13 cellular contexts compared by ENCODE assay signal in the genomic region with DNA sequence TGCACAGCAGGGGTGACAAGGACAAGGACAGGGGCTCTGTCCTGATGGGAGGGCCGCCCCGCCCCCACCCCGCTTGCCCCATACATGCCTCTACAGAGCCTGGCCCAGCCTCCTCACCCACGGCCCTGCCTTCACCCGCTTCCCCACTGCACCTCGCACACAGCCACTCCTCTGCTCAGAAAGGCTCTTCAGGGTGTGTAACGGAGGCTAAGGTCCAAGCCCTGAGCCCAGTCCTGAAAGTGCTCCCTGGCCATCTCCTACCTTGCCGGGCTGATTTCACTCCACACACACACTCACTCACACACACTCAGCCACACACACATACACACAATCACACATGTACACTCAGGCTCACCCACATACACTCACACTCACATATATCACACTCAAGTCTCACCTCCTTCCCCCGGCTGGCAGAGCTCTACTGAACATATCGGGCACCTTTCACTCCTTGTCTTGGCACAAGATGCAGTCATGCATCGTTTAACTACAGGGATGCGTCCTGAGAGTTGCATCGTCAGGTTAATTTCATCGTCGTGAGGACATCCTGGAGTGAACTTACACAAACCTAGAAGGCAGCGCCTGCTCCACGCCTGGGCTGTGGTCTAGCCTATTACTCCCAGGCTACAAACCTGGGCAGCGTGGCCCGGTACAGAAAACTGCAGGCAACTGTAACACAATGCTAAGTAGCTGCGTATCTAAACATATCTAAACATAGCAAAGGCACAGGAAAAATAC. TPM values are rescaled to one million over a fixed set of nuclear protein-coding genes. Genes with fewer than 3 reads are reported as not detected.
A peak's percentile ranks its signal among the peaks of the same experiment; 100 is the strongest.
DNase-seq lines count a peak whose midpoint lies in the region; TF ChIP-seq lines count a peak whose summit lies in the region.
"Had no signal": no experiment of that assay in that cellular context is flagged by ENCODE, and none has a peak within 500 bp of the region (broad histone marks: within the 10 kb centered on the region; RNA-seq: fewer than 3 reads in every experiment).

No MANE protein-coding gene starts in this region.

- H3K4me1 Mint-ChIP-seq in CD8-positive, alpha-beta memory T cell: peaks cover 52 to 85% (median 73%) of the 10 kb centered on the region in 3 donors

- H3K9me3 Mint-ChIP-seq in CD8-positive, alpha-beta memory T cell: no peaks in the 10 kb centered on the region
- H3K9me3 Mint-ChIP-seq: activated T-helper 2 cell treated with anti-CD3 and anti-CD28 coated beads, Interferon-gamma antibody, Interleukin-2, Interleukin-4, amounts not matched to agents 10 μg/mL and 5 μg/mL and 100 μg/mL, durations not matched to agents 14 hours and 24 hours and 36 hours had no signal

- CTCF ChIA-PET in CD8-positive, alpha-beta memory T cell (lab: Charles Lee): no interaction called here
- CTCF ChIA-PET in OCI-LY7 (lab: Charles Lee; ENCODE audit: unreplicated experiment): no interaction called here

- no peak overlapping the region for H3K27ac ChIP-seq in CD8-positive, alpha-beta memory T cell (ENCODE audit: low read depth, low read length)
- H3K27ac ChIP-seq in OCI-LY7 (ENCODE audit: low read depth, low read length, poor library complexity, severe bottlenecking): peak overlapping the region; percentile 34
- peak overlapping the region in 3 of 4 donors; percentile 41 to 77 (median 63) for H3K27ac ChIP-seq in esophagus squamous epithelium
- H3K27ac ChIP-seq in parathyroid adenoma: peak overlapping the region; percentile 80
- no peak overlapping the region for H3K27ac ChIP-seq in GM23248

- TF ChIP-seq POLR2A in esophagus squamous epithelium (IDR thresholded peaks at IDR 0.05): no peak

- 43 to 54% methylated on average over 17 to 18 of the region's 20 CpGs for WGBS in esophagus squamous epithelium, 2 donors
- WGBS in GM23248 (ENCODE audit: low coverage in 1 of 2, low lambda C conversion rate in 2 of 2, missing lambda C conversion rate in 2 of 2), 2 experiments: 74 to 77% methylated on average over 15 to 20 of the region's 20 CpGs

- peaks cover 26% of the 10 kb centered on the region for H3K4me1 ChIP-seq in CD8-positive, alpha-beta memory T cell (ENCODE audit: insufficient read depth, low read length)
- H3K4me1 ChIP-seq in OCI-LY7 (ENCODE audit: insufficient read depth, low read length, poor library complexity, severe bottlenecking) (peaks cover 75% of the 10 kb centered on the region), esophagus squamous epithelium (peaks cover 28 to 82% (median 34%) of the 10 kb centered on the region in 3 donors), parathyroid adenoma (peaks cover 44% of the 10 kb centered on the region), GM23248 (ENCODE audit: insufficient read depth) (peaks cover 16% of the 10 kb centered on the region)

- no peaks in the 10 kb centered on the region for H3K9me2 ChIP-seq in OCI-LY7 (ENCODE audit: insufficient read depth, low read length)
- H3K9me2 ChIP-seq in GM23248 (ENCODE audit: insufficient read depth): no peaks in the 10 kb centered on the region

- DNase-seq in CD8-positive, alpha-beta memory T cell: no peak
- DNase-seq in OCI-LY7 (ENCODE audit: low spot score) (no peak), esophagus squamous epithelium (lab: John Stamatoyannopoulos, UW) (no peak), DMS114 treated with DMSO at 0.1 percent for 48 hours (lab: John Stamatoyannopoulos, UW; ENCODE audit: unreplicated experiment) (no peak), MG63 (no peak), GM20000 (ENCODE audit: low spot score) (no peak), GM23248 (no peak)
- DNase-seq: COR-L47, GOT3, NCI-H226 had no signal

- POLR2A ChIA-PET in CD8-positive, alpha-beta memory T cell (lab: Charles Lee): interaction anchor here (0.5 kb wide), 1 partner anchor 210 kb away, joined by 3 read pairs; no protein-coding TSS in a partner anchor
- POLR2A ChIA-PET in OCI-LY7 (lab: Charles Lee): interaction anchor here (0.5 kb wide), 1 partner anchor 66 kb away, joined by 3 read pairs; no protein-coding TSS in a partner anchor

- no peaks in the 10 kb centered on the region for H3F3A ChIP-seq in GM23248 (ENCODE audit: insufficient read depth)

- H3K4me3 ChIP-seq in CD8-positive, alpha-beta memory T cell (ENCODE audit: low read length): no peak overlapping the region
- peak overlapping the region; percentile 48 for H3K4me3 ChIP-seq in OCI-LY7 (ENCODE audit: low read depth, low read length, poor library complexity, severe bottlenecking)
- H3K4me3 ChIP-seq in esophagus squamous epithelium: no peak overlapping the region
- peak overlapping the region; percentile 17 for H3K4me3 ChIP-seq in parathyroid adenoma (ENCODE audit: low read depth, low read length)
- no peak overlapping the region for H3K4me3 ChIP-seq in MG63
- no peak overlapping the region for H3K4me3 ChIP-seq in GM23248

- intact Hi-C loops in OCI-LY7 (cut with micrococcal nuclease; ENCODE audit: unreplicated experiment): no loop called here
- intact Hi-C loops in esophagus squamous epithelium (cut with DNase I): no loop called here

- H3K36me3 Mint-ChIP-seq in CD8-positive, alpha-beta memory T cell: peaks cover 0 to 10% (median 0%) of the 10 kb centered on the region in 3 donors

- H3K36me3 ChIP-seq in CD8-positive, alpha-beta memory T cell (ENCODE audit: insufficient read depth, low read length): no peaks in the 10 kb centered on the region
- peaks cover 18% of the 10 kb centered on the region for H3K36me3 ChIP-seq in OCI-LY7 (ENCODE audit: insufficient read depth, low read length)
- no peaks in the 10 kb centered on the region for H3K36me3 ChIP-seq in esophagus squamous epithelium
- no peaks in the 10 kb centered on the region for H3K36me3 ChIP-seq in parathyroid adenoma (ENCODE audit: control insufficient read depth, insufficient read depth, low read length)
- peaks cover 4% of the 10 kb centered on the region; the same call in 1 of the 2 replicates for H3K36me3 ChIP-seq in MG63
- no peaks in the 10 kb centered on the region for H3K36me3 ChIP-seq in GM23248 (ENCODE audit: low read depth)

- peak overlapping the region in 2 of 7 donors; percentile 1 to 33 for H3K4me3 Mint-ChIP-seq in CD8-positive, alpha-beta memory T cell

- H3K27ac Mint-ChIP-seq in CD8-positive, alpha-beta memory T cell: peak overlapping the region in 7 of 8 donors; percentile 0 to 83 (median 65)
- H3K27ac Mint-ChIP-seq: activated T-helper 2 cell treated with anti-CD3 and anti-CD28 coated beads, Interferon-gamma antibody, Interleukin-2, Interleukin-4, amounts not matched to agents 10 μg/mL and 5 μg/mL and 100 μg/mL, durations not matched to agents 14 hours and 24 hours and 36 hours had no signal

- H2AFZ ChIP-seq in OCI-LY7 (ENCODE audit: low read length) (no peak overlapping the region), parathyroid adenoma (no peak overlapping the region), GM23248 (no peak overlapping the region)

- H3K9me3 ChIP-seq in CD8-positive, alpha-beta memory T cell (ENCODE audit: low read length): no peaks in the 10 kb centered on the region
- H3K9me3 ChIP-seq in OCI-LY7 (ENCODE audit: low read length): no peaks in the 10 kb centered on the region
- no peaks in the 10 kb centered on the region for H3K9me3 ChIP-seq in esophagus squamous epithelium
- no peaks in the 10 kb centered on the region for H3K9me3 ChIP-seq in parathyroid adenoma (ENCODE audit: control insufficient read depth, low read length)
- no peaks in the 10 kb centered on the region for H3K9me3 ChIP-seq in MG63
- no peaks in the 10 kb centered on the region for H3K9me3 ChIP-seq in GM23248 (ENCODE audit: low read depth)

- H3K4me2 ChIP-seq in OCI-LY7 (ENCODE audit: low read length) (peak overlapping the region; percentile 86), parathyroid adenoma (ENCODE audit: low read length) (peak overlapping the region; percentile 51), GM23248 (ENCODE audit: unreplicated experiment) (no peak overlapping the region)

- H3K9ac ChIP-seq in parathyroid adenoma: no peak overlapping the region
- no peak overlapping the region for H3K9ac ChIP-seq in GM23248

- in situ Hi-C loops in GM23248 (cut with MboI): no loop called here

- H3K27me3 Mint-ChIP-seq in CD8-positive, alpha-beta memory T cell: peaks cover 0 to 1% of the 10 kb centered on the region in 2 donors

- no peaks in the 10 kb centered on the region for H3K27me3 ChIP-seq in CD8-positive, alpha-beta memory T cell (ENCODE audit: insufficient read depth, low read length, poor library complexity, severe bottlenecking)
- no peaks in the 10 kb centered on the region for H3K27me3 ChIP-seq in esophagus squamous epithelium
- H3K27me3 ChIP-seq in parathyroid adenoma (ENCODE audit: control insufficient read depth, insufficient read depth, low read length): no peaks in the 10 kb centered on the region
- no peaks in the 10 kb centered on the region for H3K27me3 ChIP-seq in MG63
- no peaks in the 10 kb centered on the region for H3K27me3 ChIP-seq in GM23248 (replicated peaks; ENCODE audit: insufficient read depth)

- no TSS peak for BruUV-seq in OCI-LY7 (replicated peaks; lab: Mats Ljungman, UMichigan)

- TF ChIP-seq CTCF in OCI-LY7 (conservative IDR thresholded peaks at IDR 0.05; ENCODE audit: low read length): no peak
- TF ChIP-seq CTCF in esophagus squamous epithelium (IDR thresholded peaks at IDR 0.05): no peak
- no peak for TF ChIP-seq CTCF in parathyroid adenoma (IDR thresholded peaks at IDR 0.05)
- no peak for TF ChIP-seq CTCF in GM20000 (IDR thresholded peaks at IDR 0.05; ENCODE audit: extremely low read depth, missing control alignments)

- H3K79me2 ChIP-seq in OCI-LY7 (ENCODE audit: insufficient read depth, low read depth, low read length): peaks cover 96% of the 10 kb centered on the region
- H3K79me2 ChIP-seq in parathyroid adenoma: peaks cover 54% of the 10 kb centered on the region
- H3K79me2 ChIP-seq in GM23248 (ENCODE audit: insufficient read depth): peaks cover 100% of the 10 kb centered on the region

- H4K20me1 ChIP-seq in OCI-LY7 (ENCODE audit: insufficient read depth, low read length) (peaks cover 9% of the 10 kb centered on the region), GM23248 (ENCODE audit: insufficient read depth) (peaks cover 2% of the 10 kb centered on the region; the same call in 1 of the 2 replicates)

RNA-seq across cellular contexts. Expression of gene EPS15L1, which starts 13.2 kb away (rescaled TPM):
- total RNA-seq in CD8-positive, alpha-beta memory T cell: 10 to 100 TPM; 31.7 to 34.7 TPM
- polyA plus RNA-seq in CD8-positive, alpha-beta memory T cell: 12.1 TPM
- total RNA-seq in OCI-LY7 (2014; rRNA removed; shearing (Covaris generic)): 22.4 and 28.1 TPM in 2 replicates
- total RNA-seq in OCI-LY7 (2022) (67.0 and 67.1 TPM in 2 replicates), esophagus squamous epithelium (10 to 100 TPM in 3 of 4 donors, 1 to 10 TPM in 1; 8.1 to 21.7 (median 19.8) TPM)
- 14.7 and 23.1 TPM in 2 replicates for total RNA-seq in MG63 (2014; rRNA removed; shearing (Covaris generic); ENCODE audit: low replicate concordance)
- total RNA-seq in GM23248 (2014; rRNA removed; shearing (Covaris generic)): 3.1 and 9.0 TPM in 2 replicates
- 23.4 and 28.6 TPM in 2 replicates for polyA plus RNA-seq in GM23248 (2016; fragmentation: Nextera tagmentation; extraction: Ambion mirVana)

RNA-seq across cellular contexts. Expression of gene CALR3, which starts 37.4 kb away (rescaled TPM):
- not detected for total RNA-seq in CD8-positive, alpha-beta memory T cell
- not detected for polyA plus RNA-seq in CD8-positive, alpha-beta memory T cell
- total RNA-seq in OCI-LY7 (2014; rRNA removed; shearing (Covaris generic)): not detected in 2 replicates
- total RNA-seq in OCI-LY7 (2022) (not detected in 2 replicates), esophagus squamous epithelium (not detected)
- total RNA-seq in MG63 (2014; rRNA removed; shearing (Covaris generic); ENCODE audit: low replicate concordance): not detected in 2 replicates
- total RNA-seq in GM23248 (2014; rRNA removed; shearing (Covaris generic)): not detected in 2 replicates
- polyA plus RNA-seq in GM23248 (2016; fragmentation: Nextera tagmentation; extraction: Ambion mirVana): not detected in 2 replicates
- total RNA-seq: activated T-helper 2 cell treated with anti-CD3 and anti-CD28 coated beads, Interferon-gamma antibody, Interleukin-2, Interleukin-4, amounts not matched to agents 10 μg/mL and 5 μg/mL and 100 μg/mL, durations not matched to agents 14 hours and 24 hours and 36 hours; T-helper 2 cell treated with Interferon-gamma antibody and Interleukin-4, amounts not matched to agents 100 ng/mL and 5 ng/mL, for 36 hours had no signal

RNA-seq across cellular contexts. Expression of gene C19orf44, which starts 37.6 kb away (rescaled TPM):
- total RNA-seq in CD8-positive, alpha-beta memory T cell: 1 to 10 TPM; 5.1 to 5.4 TPM
- 1.3 TPM for polyA plus RNA-seq in CD8-positive, alpha-beta memory T cell
- 5.2 and 6.8 TPM in 2 replicates for total RNA-seq in OCI-LY7 (2014; rRNA removed; shearing (Covaris generic))
- total RNA-seq in OCI-LY7 (2022): 7.6 and 8.4 TPM in 2 replicates
- 1 to 10 TPM; 2.5 to 10.0 (median 4.2) TPM for total RNA-seq in esophagus squamous epithelium
- 9.8 and 21.4 TPM in 2 replicates for total RNA-seq in MG63 (2014; rRNA removed; shearing (Covaris generic); ENCODE audit: low replicate concordance)
- 4.2 and 5.1 TPM in 2 replicates for total RNA-seq in GM23248 (2014; rRNA removed; shearing (Covaris generic))
- polyA plus RNA-seq in GM23248 (2016; fragmentation: Nextera tagmentation; extraction: Ambion mirVana): 2.4 and 3.5 TPM in 2 replicates

Comparison
In these comparisons a context has a peak if more than half of its experiments do, and no peak if none do; other contexts are left out.
1. H3K27ac ChIP-seq: peak in OCI-LY7 (single experiment), esophagus squamous epithelium (3 of 4) and parathyroid adenoma (single experiment); none in CD8-positive, alpha-beta memory T cell (single experiment) and GM23248 (single experiment).
2. H3K4me3 ChIP-seq: peak in OCI-LY7 (single experiment) and parathyroid adenoma (single experiment); none in CD8-positive, alpha-beta memory T cell (single experiment), esophagus squamous epithelium (0 of 4), MG63 (single experiment) and GM23248 (single experiment).